9 cellular contexts compared by ENCODE assay signal in the genomic region with DNA sequence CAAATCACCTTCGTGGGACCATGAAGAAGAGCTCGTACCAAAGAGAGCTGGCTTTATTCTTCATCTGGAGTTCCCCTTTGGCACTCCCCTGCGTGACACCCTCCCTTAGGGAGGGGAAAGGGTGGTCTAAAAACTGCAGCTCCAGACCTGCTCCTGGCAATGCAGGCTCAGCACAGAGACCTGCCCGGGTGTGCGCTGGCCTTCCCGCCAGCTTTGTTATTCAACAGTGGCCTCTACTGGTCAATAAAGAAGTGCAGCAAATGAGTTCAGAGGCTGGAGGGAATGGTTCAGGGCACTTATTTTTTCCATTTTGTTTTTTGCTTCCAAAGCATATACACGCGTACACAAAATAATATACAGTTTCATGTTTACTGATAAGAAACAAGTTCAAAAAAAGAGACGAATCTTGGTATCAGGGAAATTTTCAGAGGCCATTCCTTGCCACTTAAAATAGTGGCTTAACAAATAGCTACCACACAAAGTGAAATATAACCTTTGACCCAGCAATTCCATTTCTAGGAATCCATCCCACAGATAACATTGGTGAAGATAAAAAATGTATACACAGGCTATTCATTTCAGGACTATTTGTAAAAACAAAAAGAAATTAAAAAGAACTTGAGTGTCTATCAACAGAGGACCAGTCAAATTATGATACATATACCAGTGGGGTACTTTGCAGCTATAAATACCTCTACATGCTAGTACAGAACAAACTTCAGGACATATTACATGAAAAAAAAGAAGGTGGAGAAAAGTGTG. TPM values are rescaled to one million over a fixed set of nuclear protein-coding genes. Genes with fewer than 3 reads are reported as not detected.
DNase-seq lines count a peak whose midpoint lies in the region; ATAC-seq and TF ChIP-seq lines count a peak whose summit lies in the region.
"Had no signal": no experiment of that assay in that cellular context is flagged by ENCODE, and none has a peak within 500 bp of the region (broad histone marks: within the 10 kb centered on the region; RNA-seq: fewer than 3 reads in every experiment).

No MANE protein-coding gene starts in this region.

- H3K36me3 ChIP-seq in breast epithelium: no peaks in the 10 kb centered on the region

- no peak overlapping the region for H3K4me3 Mint-ChIP-seq in T-helper 2 cell treated with Interferon-gamma antibody and Interleukin-4, amounts not matched to agents 5 μg/mL and 100 μg/mL, for 36 hours

- H3K4me1 ChIP-seq in breast epithelium: peaks cover 0 to 4% of the 10 kb centered on the region in 2 donors

- DNase-seq in COLO668 (lab: John Stamatoyannopoulos, UW; ENCODE audit: unreplicated experiment): peak; percentile 68
- DNase-seq in NCI-H146 treated with DMSO at 0.1 percent for 48 hours (lab: John Stamatoyannopoulos, UW; ENCODE audit: unreplicated experiment): peak; percentile 6
- DNase-seq in T-helper 2 cell treated with Interferon-gamma antibody and Interleukin-4, amounts not matched to agents 5 μg/mL and 100 μg/mL, for 36 hours (ENCODE audit: low spot score): peak; percentile 36
- DNase-seq in breast epithelium (ENCODE audit: low spot score in 2 of 2): peak in 1 of 2 donors; percentile 35
- DNase-seq in islet precursor cell: peak; percentile 72
- DNase-seq in stimulated activated CD4-positive, alpha-beta T cell treated with anti-CD3 and anti-CD28 coated beads, Interleukin-4, amount 100 ng/mL, for 24 hours: peak; percentile 45

- ATAC-seq in GM21619 (IDR thresholded peaks at IDR 0.05; ENCODE audit: unreplicated experiment): peak; percentile 67
- no peak for ATAC-seq in HG03442 (IDR thresholded peaks at IDR 0.05; ENCODE audit: unreplicated experiment)

- H3K27me3 ChIP-seq in breast epithelium: no peaks in the 10 kb centered on the region
- H3K27me3 ChIP-seq: SJSA1 had no signal

- no peak overlapping the region for H3K4me3 ChIP-seq in breast epithelium
- H3K4me3 ChIP-seq: SJSA1 had no signal

- H3K27ac Mint-ChIP-seq in T-helper 2 cell treated with Interferon-gamma antibody and Interleukin-4, amounts not matched to agents 5 μg/mL and 100 μg/mL, for 36 hours: peak overlapping the region; percentile 59

- no peak overlapping the region for H3K27ac ChIP-seq in breast epithelium
- H3K27ac ChIP-seq: SJSA1 had no signal

- no peaks in the 10 kb centered on the region for H3K9me3 Mint-ChIP-seq in T-helper 2 cell treated with Interferon-gamma antibody and Interleukin-4, amounts not matched to agents 5 μg/mL and 100 μg/mL, for 36 hours

- peak; percentile 38 to 75 (median 73) for TF ChIP-seq CTCF in breast epithelium (IDR thresholded peaks at IDR 0.05)

- peaks cover 26% of the 10 kb centered on the region for H3K36me3 Mint-ChIP-seq in T-helper 2 cell treated with Interferon-gamma antibody and Interleukin-4, amounts not matched to agents 5 μg/mL and 100 μg/mL, for 36 hours (ENCODE audit: low read depth)

- no peaks in the 10 kb centered on the region for H3K27me3 Mint-ChIP-seq in T-helper 2 cell treated with Interferon-gamma antibody and Interleukin-4, amounts not matched to agents 5 μg/mL and 100 μg/mL, for 36 hours (ENCODE audit: low read depth)

- no peaks in the 10 kb centered on the region for H3K9me3 ChIP-seq in breast epithelium
- H3K9me3 ChIP-seq: SJSA1 had no signal

- intact Hi-C loops in breast epithelium (cut with DNase I; ENCODE audit: low total_unique reads): no loop called here

- peaks cover 20% of the 10 kb centered on the region for H3K4me1 Mint-ChIP-seq in T-helper 2 cell treated with Interferon-gamma antibody and Interleukin-4, amounts not matched to agents 5 μg/mL and 100 μg/mL, for 36 hours (ENCODE audit: low read depth)

- no peak for TF ChIP-seq POLR2A in breast epithelium (IDR thresholded peaks at IDR 0.05)

RNA-seq across cellular contexts. Expression of gene UBE2G2, which starts 8.2 kb away (rescaled TPM):
- 100 to 1,000 TPM in 1 of 3 donors, 10 to 100 TPM in 2; 84.8 to 128 (median 99.2) TPM for total RNA-seq in breast epithelium

RNA-seq across cellular contexts. Expression of gene SUMO3, which starts 24.4 kb away (rescaled TPM):
- total RNA-seq in breast epithelium: 10 to 100 TPM; 64.2 to 64.8 (median 64.4) TPM
